In genomic region chr6:88891135-88891845, GRCh38 we compare ENCODE assay signal across 29 cellular contexts.
DNase-seq lines count a peak whose midpoint lies in the region; TF ChIP-seq lines count a peak whose summit lies in the region.
"Had no signal": no experiment of that assay in that cellular context is flagged by ENCODE, and none has a peak within 500 bp of the region (broad histone marks: within the 10 kb centered on the region; RNA-seq: fewer than 3 reads in every experiment).

No MANE protein-coding gene starts in this region.

- no peak overlapping the region for H2BK15ac ChIP-seq in mesenchymal stem cell (ENCODE audit: low read depth, poor library complexity, severe bottlenecking)

- H2AK5ac ChIP-seq in mesenchymal stem cell (ENCODE audit: low read length, severe bottlenecking) = no peak overlapping the region

- 100% methylated on average over 1 of the region's 3 CpGs for WGBS in mesenchymal stem cell

- no peak overlapping the region for H3K27ac ChIP-seq in mesenchymal stem cell (ENCODE audit: low read length, poor library complexity, severe bottlenecking)
- H3K27ac ChIP-seq: adrenal gland, gastrocnemius medialis, psoas muscle, sigmoid colon, SJSA1, stomach, thyroid gland, uterus had no signal

- H3K27me3 ChIP-seq in mesenchymal stem cell (ENCODE audit: control insufficient read depth in 1 of 2, insufficient read depth in 1 of 2, low read length in 2 of 2) = no peaks in the 10 kb centered on the region
- H3K27me3 ChIP-seq: adrenal gland, gastrocnemius medialis, sigmoid colon, SJSA1, stomach, thyroid gland, uterus had no signal

- no peaks in the 10 kb centered on the region for H3K9me3 ChIP-seq in mesenchymal stem cell (ENCODE audit: control insufficient read depth, low read length)
- H3K9me3 ChIP-seq: adrenal gland, gastrocnemius medialis, psoas muscle, sigmoid colon, SJSA1, stomach, thyroid gland, uterus had no signal

- H2BK12ac ChIP-seq in mesenchymal stem cell (ENCODE audit: low read length in 2 of 2) = no peak overlapping the region

- H2BK120ac ChIP-seq in mesenchymal stem cell (ENCODE audit: low read depth, low read length) = no peak overlapping the region

- no peak overlapping the region for H3K4me3 ChIP-seq in astrocyte of the spinal cord (ENCODE audit: low read depth, low read length)
- no peak overlapping the region for H3K4me3 ChIP-seq in fibroblast of mammary gland (ENCODE audit: control insufficient read depth, low read depth, low read length)
- H3K4me3 ChIP-seq in mesenchymal stem cell (ENCODE audit: insufficient read depth in 1 of 2, low read depth in 1 of 2, low read length in 2 of 2) = no peak overlapping the region
- H3K4me3 ChIP-seq: adrenal gland, gastrocnemius medialis, psoas muscle, sigmoid colon, SJSA1, stomach, thyroid gland, uterus had no signal

- no peak overlapping the region for H3K18ac ChIP-seq in mesenchymal stem cell (ENCODE audit: low read depth in 1 of 2, low read length in 2 of 2)

- H3K79me1 ChIP-seq in mesenchymal stem cell (replicated peaks; ENCODE audit: low read length, poor library complexity, severe bottlenecking) = peaks cover 4% of the 10 kb centered on the region

- H3K4ac ChIP-seq in mesenchymal stem cell (ENCODE audit: low read depth in 1 of 2, low read length in 2 of 2) = no peak overlapping the region

- H4K91ac ChIP-seq in mesenchymal stem cell (ENCODE audit: low read length) = no peak overlapping the region

- no peak overlapping the region for H3K23ac ChIP-seq in mesenchymal stem cell (ENCODE audit: low read length in 2 of 2)

- in situ Hi-C loops in astrocyte of the spinal cord (cut with HindIII; ENCODE audit: low sequenced_read_pairs) = no loop called here

- peaks cover 0 to 13% of the 10 kb centered on the region in 2 experiments for H3K36me3 ChIP-seq in mesenchymal stem cell (ENCODE audit: control insufficient read depth in 1 of 2, insufficient read depth in 2 of 2, low read depth in 1 of 2, low read length in 2 of 2)
- H3K36me3 ChIP-seq: adrenal gland, thyroid gland, uterus had no signal

- TF ChIP-seq CTCF in astrocyte of the spinal cord (IDR thresholded peaks at IDR 0.05; ENCODE audit: low read depth, low read length) (no peak), fibroblast of mammary gland (conservative IDR thresholded peaks at IDR 0.05; ENCODE audit: control insufficient read depth, insufficient read depth, low read depth, low read length) (no peak)

- H3K14ac ChIP-seq in mesenchymal stem cell (ENCODE audit: low read length in 2 of 2) = no peak overlapping the region

- no peaks in the 10 kb centered on the region for H3K4me1 ChIP-seq in mesenchymal stem cell (ENCODE audit: control insufficient read depth, insufficient read depth, low read depth, low read length)
- H3K4me1 ChIP-seq: adrenal gland, gastrocnemius medialis, psoas muscle, sigmoid colon, SJSA1, stomach, thyroid gland, uterus had no signal

- H3K4me2 ChIP-seq in mesenchymal stem cell (ENCODE audit: low read length, poor library complexity, severe bottlenecking) = no peak overlapping the region

- no peak overlapping the region for H4K8ac ChIP-seq in mesenchymal stem cell (ENCODE audit: low read length)

- DNase-seq in ELR (ENCODE audit: low read depth) (peak; percentile 8), OCI-M2 (lab: John Stamatoyannopoulos, UW; ENCODE audit: unreplicated experiment) (peak; percentile 62), astrocyte of the spinal cord (ENCODE audit: low read depth, low spot score) (peak; percentile 33), fibroblast of mammary gland (ENCODE audit: low read depth) (peak; percentile 54), C1 segment of cervical spinal cord (lab: John Stamatoyannopoulos, UW) (no peak), cerebellar nuclear complex (lab: John Stamatoyannopoulos, UW) (no peak), mesenchymal stem cell (no peak), retina (no peak)
- DNase-seq: activated CD4-positive, alpha-beta T cell treated with anti-CD3 and anti-CD28 coated beads, Interleukin-2, amount 50 U/mL, for 48 hours; activated CD4-positive, CD25-positive, alpha-beta regulatory T cell; activated naive CD4-positive, alpha-beta T cell; activated T-cell treated with anti-CD3 and anti-CD28 coated beads, Interleukin-2, amount 50 U/mL, for 72 hours; adrenal gland; cortex of kidney; effector memory CD4-positive, alpha-beta T cell; gastrocnemius medialis; kidney glomerular epithelial cell; midbrain; naive B cell; NCI-H1048; NCI-H2107; psoas muscle; sigmoid colon; stimulated activated CD4-positive, alpha-beta T cell treated with anti-CD3 and anti-CD28 coated beads, Interleukin-4, amount 100 ng/mL, for 1 hour; stomach; T-helper 9 cell; thyroid gland; uterus had no signal

- H2BK5ac ChIP-seq in mesenchymal stem cell (ENCODE audit: low read depth, low read length, poor library complexity, severe bottlenecking) = no peak overlapping the region

- no peak overlapping the region for H3K9ac ChIP-seq in mesenchymal stem cell (ENCODE audit: low read length)

- no peak overlapping the region for H2AFZ ChIP-seq in mesenchymal stem cell (ENCODE audit: low read depth, low read length)

Comparison
In these comparisons a context has a peak if more than half of its experiments do, and no peak if none do; other contexts are left out.
1. DNase-seq: peak in ELR (single experiment), OCI-M2 (single experiment), astrocyte of the spinal cord (single experiment) and fibroblast of mammary gland (single experiment); none in C1 segment of cervical spinal cord (0 of 14), cerebellar nuclear complex (0 of 2), mesenchymal stem cell (single experiment) and retina (single experiment).